ENCODE assay signal across 20 cellular contexts in genomic region chr12:122486805-122487426, GRCh38.
"Had no signal": no experiment of that assay in that cellular context is flagged by ENCODE, and none has a peak within 500 bp of the region (broad histone marks: within the 10 kb centered on the region; RNA-seq: fewer than 3 reads in every experiment).

No MANE protein-coding gene starts in this region.

- H3K9me3 Mint-ChIP-seq: activated T-helper 1 cell treated with anti-CD3 and anti-CD28 coated beads, Interleukin-12 subunit alpha, Interleukin-12 subunit beta, Interleukin-2, Interleukin-4 antibody, amounts not matched to agents 30 ng/mL and 10 ng/mL and 1 ng/mL, durations not matched to agents 14 hours and 24 hours and 36 hours; brain; central memory CD8-positive, alpha-beta T cell; memory B cell; natural killer cell treated with Interleukin-12 subunit alpha and Interleukin-12 subunit beta and Interleukin-15 and Interleukin-18, amount 100 ng/mL, for 72 hours; T-cell had no signal

- H3K4me1 Mint-ChIP-seq: brain had no signal

- H3K4me3 Mint-ChIP-seq: activated naive CD8-positive, alpha-beta T cell; activated T-helper 1 cell treated with anti-CD3 and anti-CD28 coated beads, Interleukin-12 subunit alpha, Interleukin-12 subunit beta, Interleukin-2, Interleukin-4 antibody, amounts not matched to agents 30 ng/mL and 10 ng/mL and 1 ng/mL, durations not matched to agents 14 hours and 24 hours and 36 hours; brain; central memory CD8-positive, alpha-beta T cell; memory B cell; natural killer cell treated with Interleukin-12 subunit alpha and Interleukin-12 subunit beta and Interleukin-15 and Interleukin-18, amount 100 ng/mL, for 72 hours; T-cell had no signal

- DNase-seq: activated CD4-positive, alpha-beta T cell treated with anti-CD3 and anti-CD28 coated beads, Interleukin-2, amount 50 U/mL, for 4 hours; amygdala; cortex of kidney; effector memory CD4-positive, alpha-beta T cell; hypothalamus; left cardiac atrium; nucleus accumbens; SJCRH30; spleen; stimulated activated CD4-positive, alpha-beta T cell treated with anti-CD3 and anti-CD28 coated beads, Interleukin-1b, Interleukin-23, amount 100 ng/mL, for 48 hours; stimulated activated naive CD4-positive, alpha-beta T cell; T-cell had no signal

- H3K27ac ChIP-seq: prostate gland, SJCRH30, spleen had no signal

- H3K27me3 Mint-ChIP-seq: activated naive CD8-positive, alpha-beta T cell; brain; central memory CD8-positive, alpha-beta T cell; memory B cell; natural killer cell treated with Interleukin-12 subunit alpha and Interleukin-12 subunit beta and Interleukin-15 and Interleukin-18, amount 100 ng/mL, for 72 hours; T-cell had no signal

- H3K27me3 ChIP-seq: SJCRH30, spleen had no signal

- H3K4me3 ChIP-seq: prostate gland, SJCRH30, spleen had no signal

- H3K27ac Mint-ChIP-seq: activated naive CD8-positive, alpha-beta T cell; activated T-helper 1 cell treated with anti-CD3 and anti-CD28 coated beads, Interleukin-12 subunit alpha, Interleukin-12 subunit beta, Interleukin-2, Interleukin-4 antibody, amounts not matched to agents 30 ng/mL and 10 ng/mL and 1 ng/mL, durations not matched to agents 14 hours and 24 hours and 36 hours; brain; memory B cell; T-cell had no signal

- H3K4me1 ChIP-seq: prostate gland, SJCRH30 had no signal

- ATAC-seq: left cardiac atrium; natural killer cell treated with Interleukin-12 subunit alpha and Interleukin-12 subunit beta and Interleukin-15 and Interleukin-18, amount 100 ng/mL, for 72 hours; sciatic nerve; T-cell had no signal

- H3K9me3 ChIP-seq: prostate gland, SJCRH30, spleen had no signal
